In genomic region chr2:65261676-65262075, GRCh38 we compare ENCODE assay signal across 17 cellular contexts. TPM values are rescaled to one million over a fixed set of nuclear protein-coding genes. Genes with fewer than 3 reads are reported as not detected.
A peak's percentile ranks its signal among the peaks of the same experiment; 100 is the strongest.
DNase-seq lines count a peak whose midpoint lies in the region; ATAC-seq and TF ChIP-seq lines count a peak whose summit lies in the region.
"Had no signal": no experiment of that assay in that cellular context is flagged by ENCODE, and none has a peak within 500 bp of the region (broad histone marks: within the 10 kb centered on the region; RNA-seq: fewer than 3 reads in every experiment).

No MANE protein-coding gene starts in this region.

- no peak overlapping the region for H3K4me3 Mint-ChIP-seq in natural killer cell
- H3K4me3 Mint-ChIP-seq in natural killer cell treated with Interleukin-12 subunit alpha and Interleukin-12 subunit beta and Interleukin-15 and Interleukin-18, amount 100 ng/mL, for 72 hours, result no peak overlapping the region

- H3K27me3 ChIP-seq in dorsolateral prefrontal cortex, result no peaks in the 10 kb centered on the region
- H3K27me3 ChIP-seq: SJSA1 had no signal

- H3K9ac ChIP-seq in SK-N-MC (ENCODE audit: insufficient read length), result no peak overlapping the region

- H3K27ac Mint-ChIP-seq in natural killer cell, result peak overlapping the region; percentile 60 to 72
- H3K27ac Mint-ChIP-seq in natural killer cell treated with Interleukin-12 subunit alpha and Interleukin-12 subunit beta and Interleukin-15 and Interleukin-18, amount 100 ng/mL, for 72 hours, result no peak overlapping the region

- H3K36me3 ChIP-seq in SK-N-MC (ENCODE audit: insufficient read depth, low read length), result peaks cover 38% of the 10 kb centered on the region

- no peaks in the 10 kb centered on the region for H3K27me3 Mint-ChIP-seq in natural killer cell (ENCODE audit: low read depth in 2 of 2)
- no peaks in the 10 kb centered on the region for H3K27me3 Mint-ChIP-seq in natural killer cell treated with Interleukin-12 subunit alpha and Interleukin-12 subunit beta and Interleukin-15 and Interleukin-18, amount 100 ng/mL, for 72 hours

- peaks cover 8% of the 10 kb centered on the region for H3K36me3 Mint-ChIP-seq in natural killer cell
- H3K36me3 Mint-ChIP-seq in natural killer cell treated with Interleukin-12 subunit alpha and Interleukin-12 subunit beta and Interleukin-15 and Interleukin-18, amount 100 ng/mL, for 72 hours, result peaks cover 20% of the 10 kb centered on the region

- H3K9me3 ChIP-seq in SK-N-MC (ENCODE audit: low read depth, low read length), result no peaks in the 10 kb centered on the region
- H3K9me3 ChIP-seq: Caco-2, SJSA1 had no signal

- ATAC-seq in natural killer cell, result no peak
- no peak for ATAC-seq in natural killer cell treated with Interleukin-12 subunit alpha and Interleukin-12 subunit beta and Interleukin-15 and Interleukin-18, amount 100 ng/mL, for 72 hours

- TF ChIP-seq CTCF in natural killer cell (IDR thresholded peaks at IDR 0.05), result no peak
- no peak for TF ChIP-seq CTCF in dorsolateral prefrontal cortex (IDR thresholded peaks at IDR 0.05 in 54 of 56, conservative IDR thresholded peaks at IDR 0.05 in 2 of 56; ENCODE audit: low read depth in 1 of 56, partially characterized antibody in 56 of 56)

- intact Hi-C loops in natural killer cell (cut with micrococcal nuclease), result no loop called here
- intact Hi-C loops in dorsolateral prefrontal cortex (cut with DNase I), result loop anchor here in 1 of 2 donors (10.0 kb wide), 1 partner anchor 173 kb away; the partner anchor contains the start of gene SPRED2

- no peaks in the 10 kb centered on the region for H3K9me3 Mint-ChIP-seq in natural killer cell
- H3K9me3 Mint-ChIP-seq in natural killer cell treated with Interleukin-12 subunit alpha and Interleukin-12 subunit beta and Interleukin-15 and Interleukin-18, amount 100 ng/mL, for 72 hours, result no peaks in the 10 kb centered on the region

- peaks cover 30 to 34% of the 10 kb centered on the region in 2 donors for H3K4me1 Mint-ChIP-seq in natural killer cell
- H3K4me1 Mint-ChIP-seq in natural killer cell treated with Interleukin-12 subunit alpha and Interleukin-12 subunit beta and Interleukin-15 and Interleukin-18, amount 100 ng/mL, for 72 hours (ENCODE audit: low read depth in 2 of 2), result peaks cover 31 to 34% of the 10 kb centered on the region in 2 donors

- H3K4me3 ChIP-seq in SK-N-MC (no peak overlapping the region), dorsolateral prefrontal cortex (no peak overlapping the region)
- H3K4me3 ChIP-seq: PC-9, SJSA1 had no signal

- H3K27ac ChIP-seq in SK-N-MC (peak overlapping the region; percentile 15; the same call in 1 of the 2 replicates), dorsolateral prefrontal cortex (no peak overlapping the region)
- H3K27ac ChIP-seq: C4-2B, PC-9, SJSA1 had no signal

- no peak for DNase-seq in natural killer cell
- no peak for DNase-seq in natural killer cell treated with Interleukin-12 subunit alpha and Interleukin-12 subunit beta and Interleukin-15 and Interleukin-18, amount 100 ng/mL, for 72 hours (ENCODE audit: low spot score)
- no peak for DNase-seq in SK-N-MC (ENCODE audit: low read depth, low spot score)
- DNase-seq in fibroblast of gingiva (ENCODE audit: low read depth), result peak; percentile 10
- DNase-seq in dorsolateral prefrontal cortex, result no peak
- no peak for DNase-seq in NCI-H1436 treated with DMSO at 0.1 percent for 48 hours (lab: John Stamatoyannopoulos, UW)
- no peak for DNase-seq in mucosa of gallbladder (ENCODE audit: low spot score)
- DNase-seq: Caco-2, DMS79, HCEC 1CT, NCI-H1436, NCI-H2029 treated with DMSO at 0.1 percent for 48 hours, NCI-H2171 treated with DMSO at 0.1 percent for 48 hours, NCI-H446 treated with DMSO at 0.1 percent for 48 hours, PC-9 had no signal

RNA-seq across cellular contexts. Expression of gene ACTR2, which starts 34.0 kb away (rescaled TPM):
- 100 to 1,000 TPM; 346 to 404 (median 403) TPM for total RNA-seq in natural killer cell
- 100 to 1,000 TPM; 227 to 491 TPM for total RNA-seq in natural killer cell treated with Interleukin-12 subunit alpha and Interleukin-12 subunit beta and Interleukin-15 and Interleukin-18, amount 100 ng/mL, for 72 hours
- 100 to 1,000 TPM; 106 to 287 (median 213) TPM for total RNA-seq in dorsolateral prefrontal cortex
- 209 TPM for total RNA-seq in mucosa of gallbladder

Comparison
In these comparisons a context has a peak if more than half of its experiments do, and no peak if none do; other contexts are left out.
1. H3K27ac Mint-ChIP-seq: peak in natural killer cell (2 of 2); none in natural killer cell treated with Interleukin-12 subunit alpha and Interleukin-12 subunit beta and Interleukin-15 and Interleukin-18, amount 100 ng/mL, for 72 hours (0 of 2).